Comparison of ENCODE assay signal across 16 cellular contexts in genomic region chr7:157829491-157829890, GRCh38.
"Had no signal": no experiment of that assay in that cellular context is flagged by ENCODE, and none has a peak within 500 bp of the region (broad histone marks: within the 10 kb centered on the region; RNA-seq: fewer than 3 reads in every experiment).

No MANE protein-coding gene starts in this region.

- H3K27me3 Mint-ChIP-seq: naive thymus-derived CD4-positive, alpha-beta T cell; stimulated activated naive CD8-positive, alpha-beta T cell treated with anti-CD3 and anti-CD28 coated beads, Interleukin-15, Interleukin-2, amounts not matched to agents 100 ng/mL and 50 ng/mL, for 24 hours had no signal

- DNase-seq: colonic mucosa; effector CD4-positive, alpha-beta T cell; foreskin melanocyte; left colon; left ventricle myocardium superior; mesendoderm; naive thymus-derived CD4-positive, alpha-beta T cell; nephron progenitor cell; ovary; right cardiac atrium; small intestine; stimulated activated CD4-positive, alpha-beta T cell treated with anti-CD3 and anti-CD28 coated beads, Interleukin-2, amount 100 ng/mL, for 48 hours; tibial artery; upper lobe of left lung had no signal

- H3K27ac Mint-ChIP-seq: nephron progenitor cell; progenitor cell of endocrine pancreas; stimulated activated naive CD8-positive, alpha-beta T cell treated with anti-CD3 and anti-CD28 coated beads, Interleukin-15, Interleukin-2, amounts not matched to agents 100 ng/mL and 50 ng/mL, for 24 hours had no signal

- H3K9me3 Mint-ChIP-seq: naive thymus-derived CD4-positive, alpha-beta T cell; nephron progenitor cell; stimulated activated naive CD8-positive, alpha-beta T cell treated with anti-CD3 and anti-CD28 coated beads, Interleukin-15, Interleukin-2, amounts not matched to agents 100 ng/mL and 50 ng/mL, for 24 hours had no signal

- ATAC-seq: left colon; left ventricle myocardium superior; naive thymus-derived CD4-positive, alpha-beta T cell had no signal

- H3K36me3 Mint-ChIP-seq: naive thymus-derived CD4-positive, alpha-beta T cell had no signal

- H3K4me3 Mint-ChIP-seq: nephron progenitor cell; stimulated activated naive CD8-positive, alpha-beta T cell treated with anti-CD3 and anti-CD28 coated beads, Interleukin-15, Interleukin-2, amounts not matched to agents 100 ng/mL and 50 ng/mL, for 24 hours had no signal
